18 cellular contexts compared by ENCODE assay signal in the genomic region with DNA sequence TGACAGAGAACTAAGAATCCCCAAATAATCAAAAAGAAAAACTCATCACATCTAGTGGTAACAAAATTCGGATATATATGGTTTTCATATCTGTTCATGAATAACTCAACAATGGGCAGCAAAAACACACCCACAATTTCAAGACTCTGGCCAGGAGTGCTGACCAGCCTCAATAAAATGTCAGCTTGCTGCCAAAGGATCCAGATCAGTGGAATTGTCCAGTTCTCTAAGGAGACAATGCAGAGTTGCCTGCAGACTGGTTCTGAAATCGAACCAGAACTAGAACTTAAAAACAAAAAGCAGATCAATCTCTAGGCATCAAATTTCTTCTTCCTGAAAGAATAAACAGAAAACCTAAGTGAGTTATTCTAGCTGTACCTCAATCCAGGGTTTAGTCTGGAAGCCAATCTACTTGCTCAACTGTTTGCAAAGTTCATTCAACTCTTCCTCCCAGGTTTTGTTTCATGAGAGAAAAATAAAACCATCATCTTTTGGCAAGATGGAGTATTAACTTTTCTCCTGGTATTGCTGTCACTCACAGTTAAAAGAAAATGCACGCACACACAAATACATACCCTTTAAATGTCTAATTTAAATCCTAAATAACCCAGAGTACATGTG.
A peak's percentile ranks its signal among the peaks of the same experiment; 100 is the strongest.
DNase-seq lines count a peak whose midpoint lies in the region; ATAC-seq, FAIRE-seq and TF ChIP-seq lines count a peak whose summit lies in the region.
"Had no signal": no experiment of that assay in that cellular context is flagged by ENCODE, and none has a peak within 500 bp of the region (broad histone marks: within the 10 kb centered on the region; RNA-seq: fewer than 3 reads in every experiment).

No MANE protein-coding gene starts in this region.

- dilution Hi-C loops in endothelial cell of umbilical vein (cut with MboI; ENCODE audit: extremely low pct_ligation_motif_present, low sequenced_read_pairs) = no loop called here

- peaks cover 36% of the 10 kb centered on the region for H3K36me3 ChIP-seq in RWPE2 (ENCODE audit: low read depth)
- H3K36me3 ChIP-seq in endothelial cell of umbilical vein (ENCODE audit: control insufficient read depth in 2 of 2, extremely low read depth in 1 of 2, insufficient read depth in 2 of 2, low read length in 2 of 2) = no peaks in the 10 kb centered on the region
- H3K36me3 ChIP-seq in esophagus muscularis mucosa = peaks cover 3 to 13% (median 4%) of the 10 kb centered on the region in 4 donors

- H3K27me3 Mint-ChIP-seq in nephron (ENCODE audit: low read depth) = no peaks in the 10 kb centered on the region
- H3K27me3 Mint-ChIP-seq in activated naive CD4-positive, alpha-beta T cell treated with anti-CD3 and anti-CD28 coated beads for 36 hours (ENCODE audit: low read depth) = no peaks in the 10 kb centered on the region
- H3K27me3 Mint-ChIP-seq: activated CD4-positive, alpha-beta memory T cell treated with anti-CD3 and anti-CD28 coated beads for 36 hours; activated naive CD4-positive, alpha-beta T cell treated with anti-CD3 and anti-CD28 coated beads, Interleukin-2, amount 50 U/mL, for 24 hours; activated T-cell treated with anti-CD3 and anti-CD28 coated beads, Interleukin-2, amount 50 U/mL, for 24 hours; central memory CD8-positive, alpha-beta T cell had no signal

- TF ChIP-seq CTCF in RWPE2 (IDR thresholded peaks at IDR 0.05; ENCODE audit: poor library complexity, severe bottlenecking) (no peak), endothelial cell of umbilical vein (IDR thresholded peaks at IDR 0.05; ENCODE audit: extremely low read depth in 1 of 2, insufficient read depth in 1 of 2, low read depth in 1 of 2, low read length in 2 of 2) (no peak), nephron (IDR thresholded peaks at IDR 0.05; ENCODE audit: unreplicated experiment in 3 of 3) (no peak), esophagus muscularis mucosa (IDR thresholded peaks at IDR 0.05) (no peak)

- no peaks in the 10 kb centered on the region for H3K9me1 ChIP-seq in endothelial cell of umbilical vein (replicated peaks; ENCODE audit: control insufficient read depth, extremely low read depth, insufficient read depth, low read length)

- POLR2A ChIA-PET in endothelial cell of umbilical vein (lab: Charles Lee) = no interaction called here

- FAIRE-seq in endothelial cell of umbilical vein (lab: Jason Lieb, UNC) = no peak

- H3K9me3 Mint-ChIP-seq in nephron = no peaks in the 10 kb centered on the region
- no peaks in the 10 kb centered on the region for H3K9me3 Mint-ChIP-seq in activated naive CD4-positive, alpha-beta T cell treated with anti-CD3 and anti-CD28 coated beads for 36 hours
- H3K9me3 Mint-ChIP-seq: activated CD4-positive, alpha-beta memory T cell treated with anti-CD3 and anti-CD28 coated beads for 36 hours; activated naive CD4-positive, alpha-beta T cell treated with anti-CD3 and anti-CD28 coated beads, Interleukin-2, amount 50 U/mL, for 24 hours; activated T-cell treated with anti-CD3 and anti-CD28 coated beads, Interleukin-2, amount 50 U/mL, for 24 hours; central memory CD8-positive, alpha-beta T cell; H9 had no signal

- peak overlapping the region in 2 of 3 experiments; percentile 14 to 44 for H3K27ac Mint-ChIP-seq in nephron
- no peak overlapping the region for H3K27ac Mint-ChIP-seq in activated naive CD4-positive, alpha-beta T cell treated with anti-CD3 and anti-CD28 coated beads for 36 hours
- H3K27ac Mint-ChIP-seq: activated CD4-positive, alpha-beta memory T cell treated with anti-CD3 and anti-CD28 coated beads for 36 hours; activated naive CD4-positive, alpha-beta T cell treated with anti-CD3 and anti-CD28 coated beads, Interleukin-2, amount 50 U/mL, for 24 hours; activated T-cell treated with anti-CD3 and anti-CD28 coated beads, Interleukin-2, amount 50 U/mL, for 24 hours; H9 had no signal

- H3K4me1 ChIP-seq in RWPE2 (ENCODE audit: insufficient read depth, poor library complexity, severe bottlenecking) = peaks cover 35% of the 10 kb centered on the region
- H3K4me1 ChIP-seq in endothelial cell of umbilical vein (ENCODE audit: control insufficient read depth, extremely low read depth, insufficient read depth, low read length) = peaks cover 3% of the 10 kb centered on the region
- H3K4me1 ChIP-seq in esophagus muscularis mucosa = peaks cover 0 to 14% (median 6%) of the 10 kb centered on the region in 4 donors

- H3K79me2 ChIP-seq in endothelial cell of umbilical vein (ENCODE audit: control insufficient read depth, insufficient read depth, low read length) = no peaks in the 10 kb centered on the region

- peaks cover 26% of the 10 kb centered on the region for H3K4me1 Mint-ChIP-seq in nephron
- peaks cover under 1% of the 10 kb centered on the region for H3K4me1 Mint-ChIP-seq in activated naive CD4-positive, alpha-beta T cell treated with anti-CD3 and anti-CD28 coated beads for 36 hours (ENCODE audit: low read depth)
- H3K4me1 Mint-ChIP-seq: central memory CD8-positive, alpha-beta T cell had no signal

- H3K9ac ChIP-seq in endothelial cell of umbilical vein (replicated peaks; ENCODE audit: extremely low read depth, insufficient read depth, low read length) = no peak overlapping the region

- WGBS in esophagus muscularis mucosa = 63% methylated on average over 3 of the region's 3 CpGs

- CTCF ChIA-PET in endothelial cell of umbilical vein (lab: Charles Lee) = interaction anchor here (0.7 to 2.6 kb wide), 8 partner anchors 11 to 173 kb away, joined by 3 to 13 read pairs (median 3); no protein-coding TSS in a partner anchor
- CTCF ChIA-PET in activated naive CD4-positive, alpha-beta T cell treated with anti-CD3 and anti-CD28 coated beads for 36 hours (lab: Charles Lee) = interaction anchor here (0.6 to 1.9 kb wide), 4 partner anchors 13 to 173 kb away, joined by 3 to 16 read pairs (median 3); no protein-coding TSS in a partner anchor

- no peak for TF ChIP-seq EP300 in esophagus muscularis mucosa (IDR thresholded peaks at IDR 0.05)

- no peak overlapping the region for H2AFZ ChIP-seq in endothelial cell of umbilical vein (ENCODE audit: low read depth, low read length)

- H3K4me2 ChIP-seq in endothelial cell of umbilical vein (ENCODE audit: insufficient read depth, low read length) = no peak overlapping the region

- intact Hi-C loops in endothelial cell of umbilical vein (cut with micrococcal nuclease) = loop anchor here (2.0 kb wide), 1 partner anchor 14 kb away; no protein-coding TSS in a partner anchor
- intact Hi-C loops in activated naive CD4-positive, alpha-beta T cell treated with anti-CD3 and anti-CD28 coated beads for 36 hours (cut with micrococcal nuclease) = no loop called here
- intact Hi-C loops in esophagus muscularis mucosa (cut with DNase I) = no loop called here

- no peak overlapping the region for H3K4me3 ChIP-seq in RWPE2 (ENCODE audit: severe bottlenecking)
- no peak overlapping the region for H3K4me3 ChIP-seq in endothelial cell of umbilical vein (replicated peaks in 1 of 3; ENCODE audit: insufficient read depth in 1 of 3, low read depth in 1 of 3, low read length in 3 of 3)
- H3K4me3 ChIP-seq in esophagus muscularis mucosa = no peak overlapping the region

- H4K20me1 ChIP-seq in endothelial cell of umbilical vein (replicated peaks; ENCODE audit: control insufficient read depth, extremely low read depth, insufficient read depth, low read length) = no peaks in the 10 kb centered on the region

- H3K27me3 ChIP-seq in RWPE2 (ENCODE audit: insufficient read depth, poor library complexity, severe bottlenecking) = no peaks in the 10 kb centered on the region
- no peaks in the 10 kb centered on the region for H3K27me3 ChIP-seq in endothelial cell of umbilical vein (ENCODE audit: control insufficient read depth in 2 of 2, insufficient read depth in 2 of 2, low read length in 2 of 2)
- H3K27me3 ChIP-seq in esophagus muscularis mucosa = no peaks in the 10 kb centered on the region

- BruUV-seq in endothelial cell of umbilical vein (replicated peaks; lab: Mats Ljungman, UMichigan) = no TSS peak

- DNase-seq in EH (ENCODE audit: low read depth) (peak; percentile 56), RWPE2 (ENCODE audit: low spot score) (no peak), endothelial cell of umbilical vein (ENCODE audit: low read depth, low spot score) (peak; percentile 40), NCI-H2081 (lab: John Stamatoyannopoulos, UW) (no peak), esophagus muscularis mucosa (ENCODE audit: extremely low spot score) (no peak)
- DNase-seq in activated naive CD4-positive, alpha-beta T cell treated with anti-CD3 and anti-CD28 coated beads for 36 hours = no peak
- DNase-seq: activated CD4-positive, alpha-beta memory T cell treated with anti-CD3 and anti-CD28 coated beads for 36 hours; activated T-cell treated with anti-CD3 and anti-CD28 coated beads, Interleukin-2, amount 50 U/mL, for 24 hours; Calu3; effector memory CD4-positive, alpha-beta T cell; GDM1; H9; MV-4-11; NCI-H774 had no signal

- no peak for ATAC-seq in RWPE2 (ENCODE audit: low read depth)
- no peak for ATAC-seq in GM19467 (IDR thresholded peaks at IDR 0.05; ENCODE audit: unreplicated experiment)

- no peaks in the 10 kb centered on the region for H3K9me3 ChIP-seq in RWPE2 (ENCODE audit: severe bottlenecking)
- H3K9me3 ChIP-seq in endothelial cell of umbilical vein (replicated peaks; ENCODE audit: control insufficient read depth, insufficient read depth, low read length) = no peaks in the 10 kb centered on the region
- no peaks in the 10 kb centered on the region for H3K9me3 ChIP-seq in esophagus muscularis mucosa

- H3K36me3 Mint-ChIP-seq in nephron (ENCODE audit: low read depth) = peaks cover 16% of the 10 kb centered on the region
- H3K36me3 Mint-ChIP-seq in activated naive CD4-positive, alpha-beta T cell treated with anti-CD3 and anti-CD28 coated beads for 36 hours (ENCODE audit: low read depth) = peaks cover 19% of the 10 kb centered on the region

- H3K27ac ChIP-seq in RWPE2 (ENCODE audit: poor library complexity, severe bottlenecking) = peak overlapping the region; percentile 12
- H3K27ac ChIP-seq in endothelial cell of umbilical vein (ENCODE audit: insufficient read depth, low read depth, low read length) = no peak overlapping the region
- H3K27ac ChIP-seq in esophagus muscularis mucosa (replicated peaks in 1 of 4) = no peak overlapping the region

- H3K4me3 Mint-ChIP-seq in nephron = no peak overlapping the region
- H3K4me3 Mint-ChIP-seq in activated naive CD4-positive, alpha-beta T cell treated with anti-CD3 and anti-CD28 coated beads for 36 hours = no peak overlapping the region
- H3K4me3 Mint-ChIP-seq: activated CD4-positive, alpha-beta memory T cell treated with anti-CD3 and anti-CD28 coated beads for 36 hours; activated naive CD4-positive, alpha-beta T cell treated with anti-CD3 and anti-CD28 coated beads, Interleukin-2, amount 50 U/mL, for 24 hours; activated T-cell treated with anti-CD3 and anti-CD28 coated beads, Interleukin-2, amount 50 U/mL, for 24 hours; central memory CD8-positive, alpha-beta T cell; H9 had no signal

- TF ChIP-seq POLR2A in endothelial cell of umbilical vein (IDR thresholded peaks at IDR 0.05; ENCODE audit: low read depth, low read length) (no peak), esophagus muscularis mucosa (IDR thresholded peaks at IDR 0.05; ENCODE audit: low read depth) (no peak)

TF ChIP-seq in endothelial cell of umbilical vein, 7 proteins besides CTCF, POLR2A, EP300 and RAD21 (continues in another document):
- TF ChIP-seq JUN (IDR thresholded peaks at IDR 0.05; ENCODE audit: borderline replicate concordance, insufficient read depth, insufficient read length, low read depth) = no peak
- TF ChIP-seq FOS (IDR thresholded peaks at IDR 0.05; ENCODE audit: borderline replicate concordance, insufficient read depth, low read length) = no peak

Comparison
In these comparisons a context has a peak if more than half of its experiments do, and no peak if none do; other contexts are left out.
1. DNase-seq: peak in EH (single experiment) and endothelial cell of umbilical vein (single experiment); none in RWPE2 (single experiment), activated naive CD4-positive, alpha-beta T cell treated with anti-CD3 and anti-CD28 coated beads for 36 hours (single experiment), NCI-H2081 (0 of 2) and esophagus muscularis mucosa (single experiment).